Comparison of ENCODE assay signal across 1 cellular context in the genomic region with DNA sequence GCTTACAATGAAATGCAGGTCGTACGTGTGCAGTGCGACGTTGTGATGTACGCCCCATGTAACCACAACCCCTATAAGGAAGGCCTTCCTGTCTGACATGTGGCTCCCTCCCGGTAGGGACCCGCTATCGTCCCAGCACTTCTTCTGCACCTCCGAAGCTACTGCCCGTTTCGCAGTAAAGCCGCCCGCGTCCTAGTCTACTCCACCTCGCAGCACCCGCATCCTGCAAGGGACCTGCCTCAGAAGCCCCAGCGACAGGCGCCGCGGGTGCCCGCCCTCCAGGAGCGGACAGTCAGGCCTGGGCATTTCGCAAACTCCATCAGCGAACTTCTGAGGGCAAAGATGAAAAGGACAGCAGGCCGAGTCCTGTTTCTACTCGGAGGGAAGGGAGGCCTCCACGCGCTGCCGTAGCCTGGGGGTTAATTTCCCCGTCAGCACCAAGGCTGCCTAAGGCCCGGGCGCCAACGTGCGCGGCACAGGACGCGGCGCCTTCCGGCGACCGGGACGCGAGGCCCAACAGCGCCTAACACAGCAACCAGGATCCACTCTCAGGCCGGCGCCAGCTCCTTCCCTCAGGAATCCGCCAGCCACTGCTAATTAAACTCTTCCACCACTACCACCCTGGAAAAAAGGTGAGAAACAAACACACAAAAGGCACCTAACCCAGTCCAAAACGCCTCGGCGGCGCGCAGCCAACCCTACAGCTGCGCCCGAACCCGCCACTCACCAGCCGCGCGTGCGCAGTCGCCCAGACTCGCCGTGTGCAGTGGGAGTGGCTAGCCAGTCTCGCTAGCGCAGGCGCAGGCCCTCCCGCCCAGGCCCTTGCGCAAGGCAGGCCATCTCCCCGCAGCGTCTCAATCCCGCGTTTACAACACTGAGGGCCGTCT.
TF ChIP-seq lines count a peak whose summit lies in the region.

A gene with protein sequence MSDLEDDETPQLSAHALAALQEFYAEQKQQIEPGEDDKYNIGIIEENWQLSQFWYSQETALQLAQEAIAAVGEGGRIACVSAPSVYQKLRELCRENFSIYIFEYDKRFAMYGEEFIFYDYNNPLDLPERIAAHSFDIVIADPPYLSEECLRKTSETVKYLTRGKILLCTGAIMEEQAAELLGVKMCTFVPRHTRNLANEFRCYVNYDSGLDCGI (minus strand): TSS at position 768 of the 887 bp plus-strand sequence. CDS start 16,363 bp downstream, outside the sequence.

TF ChIP-seq in HEK293, 187 proteins besides CTCF, POLR2A, EP300 and RAD21 (continued from another document and continues in another):
- TF ChIP-seq ZBTB20 (tag by site-specific recombination; IDR thresholded peaks at IDR 0.05) (peak; percentile 49; the same call in 1 of the 2 replicates), SP7 (tag by site-specific recombination; IDR thresholded peaks at IDR 0.05) (0 out of 2 replicates have a peak, but pooled peaks have one; percentile 48), ZFP37 (tag by site-specific recombination; IDR thresholded peaks at IDR 0.05) (peak; percentile 86), RBAK (tag by site-specific recombination; IDR thresholded peaks at IDR 0.05) (no peak), GLIS1 (tag by site-specific recombination; IDR thresholded peaks at IDR 0.05) (0 out of 2 replicates have a peak, but pooled peaks have one; percentile 17), ZXDB (tag by site-specific recombination; IDR thresholded peaks at IDR 0.05) (peak; percentile 27; the same call in 1 of the 2 replicates), ZBTB48 (tag by site-specific recombination; IDR thresholded peaks at IDR 0.05) (peak; percentile 87), SETDB1 (IDR thresholded peaks at IDR 0.05; ENCODE audit: insufficient read length, low read length) (peak; percentile 15), GLIS2 (tag by site-specific recombination; IDR thresholded peaks at IDR 0.05) (peak; percentile 12; the same call in 1 of the 2 replicates), ZNF76 (tag by site-specific recombination; IDR thresholded peaks at IDR 0.05; ENCODE audit: borderline replicate concordance, low read depth) (peak; percentile 32; the same call in 1 of the 2 replicates), ZNF274 (IDR thresholded peaks at IDR 0.05; ENCODE audit: low read length) (no peak), ZNF274 (tag by site-specific recombination; IDR thresholded peaks at IDR 0.05; ENCODE audit: borderline replicate concordance) (no peak), KLF16 (tag by site-specific recombination; IDR thresholded peaks at IDR 0.05) (0 out of 2 replicates have a peak, but pooled peaks have one; percentile 24), ZIC2 (tag by site-specific recombination; IDR thresholded peaks at IDR 0.05) (peak; percentile 51), ZNF335 (tag by site-specific recombination; conservative IDR thresholded peaks at IDR 0.05) (peak; percentile 95), SP3 (tag by site-specific recombination; IDR thresholded peaks at IDR 0.05) (peak; percentile 21; the same call in 1 of the 2 replicates), ZNF843 (tag by site-specific recombination; IDR thresholded peaks at IDR 0.05) (peak; percentile 13; the same call in 1 of the 2 replicates), ZNF2 (tag by site-specific recombination; IDR thresholded peaks at IDR 0.05) (peak; percentile 91), KLF8 (tag by site-specific recombination; IDR thresholded peaks at IDR 0.05) (peak; percentile 39; the same call in 1 of the 2 replicates), SP2 (tag by site-specific recombination; IDR thresholded peaks at IDR 0.05) (peak; percentile 31)
- TF ChIP-seq, protein P1, sequence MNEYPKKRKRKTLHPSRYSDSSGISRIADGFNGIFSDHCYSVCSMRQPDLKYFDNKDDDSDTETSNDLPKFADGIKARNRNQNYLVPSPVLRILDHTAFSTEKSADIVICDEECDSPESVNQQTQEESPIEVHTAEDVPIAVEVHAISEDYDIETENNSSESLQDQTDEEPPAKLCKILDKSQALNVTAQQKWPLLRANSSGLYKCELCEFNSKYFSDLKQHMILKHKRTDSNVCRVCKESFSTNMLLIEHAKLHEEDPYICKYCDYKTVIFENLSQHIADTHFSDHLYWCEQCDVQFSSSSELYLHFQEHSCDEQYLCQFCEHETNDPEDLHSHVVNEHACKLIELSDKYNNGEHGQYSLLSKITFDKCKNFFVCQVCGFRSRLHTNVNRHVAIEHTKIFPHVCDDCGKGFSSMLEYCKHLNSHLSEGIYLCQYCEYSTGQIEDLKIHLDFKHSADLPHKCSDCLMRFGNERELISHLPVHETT (tag by site-specific recombination; IDR thresholded peaks at IDR 0.05) = no peak
- TF ChIP-seq, protein P2, sequence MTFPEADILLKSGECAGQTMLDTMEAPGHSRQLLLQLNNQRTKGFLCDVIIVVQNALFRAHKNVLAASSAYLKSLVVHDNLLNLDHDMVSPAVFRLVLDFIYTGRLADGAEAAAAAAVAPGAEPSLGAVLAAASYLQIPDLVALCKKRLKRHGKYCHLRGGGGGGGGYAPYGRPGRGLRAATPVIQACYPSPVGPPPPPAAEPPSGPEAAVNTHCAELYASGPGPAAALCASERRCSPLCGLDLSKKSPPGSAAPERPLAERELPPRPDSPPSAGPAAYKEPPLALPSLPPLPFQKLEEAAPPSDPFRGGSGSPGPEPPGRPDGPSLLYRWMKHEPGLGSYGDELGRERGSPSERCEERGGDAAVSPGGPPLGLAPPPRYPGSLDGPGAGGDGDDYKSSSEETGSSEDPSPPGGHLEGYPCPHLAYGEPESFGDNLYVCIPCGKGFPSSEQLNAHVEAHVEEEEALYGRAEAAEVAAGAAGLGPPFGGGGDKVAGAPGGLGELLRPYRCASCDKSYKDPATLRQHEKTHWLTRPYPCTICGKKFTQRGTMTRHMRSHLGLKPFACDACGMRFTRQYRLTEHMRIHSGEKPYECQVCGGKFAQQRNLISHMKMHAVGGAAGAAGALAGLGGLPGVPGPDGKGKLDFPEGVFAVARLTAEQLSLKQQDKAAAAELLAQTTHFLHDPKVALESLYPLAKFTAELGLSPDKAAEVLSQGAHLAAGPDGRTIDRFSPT (tag by site-specific recombination; IDR thresholded peaks at IDR 0.05) = peak; percentile 35; the same call in 1 of the 2 replicates
- TF ChIP-seq, protein P3, sequence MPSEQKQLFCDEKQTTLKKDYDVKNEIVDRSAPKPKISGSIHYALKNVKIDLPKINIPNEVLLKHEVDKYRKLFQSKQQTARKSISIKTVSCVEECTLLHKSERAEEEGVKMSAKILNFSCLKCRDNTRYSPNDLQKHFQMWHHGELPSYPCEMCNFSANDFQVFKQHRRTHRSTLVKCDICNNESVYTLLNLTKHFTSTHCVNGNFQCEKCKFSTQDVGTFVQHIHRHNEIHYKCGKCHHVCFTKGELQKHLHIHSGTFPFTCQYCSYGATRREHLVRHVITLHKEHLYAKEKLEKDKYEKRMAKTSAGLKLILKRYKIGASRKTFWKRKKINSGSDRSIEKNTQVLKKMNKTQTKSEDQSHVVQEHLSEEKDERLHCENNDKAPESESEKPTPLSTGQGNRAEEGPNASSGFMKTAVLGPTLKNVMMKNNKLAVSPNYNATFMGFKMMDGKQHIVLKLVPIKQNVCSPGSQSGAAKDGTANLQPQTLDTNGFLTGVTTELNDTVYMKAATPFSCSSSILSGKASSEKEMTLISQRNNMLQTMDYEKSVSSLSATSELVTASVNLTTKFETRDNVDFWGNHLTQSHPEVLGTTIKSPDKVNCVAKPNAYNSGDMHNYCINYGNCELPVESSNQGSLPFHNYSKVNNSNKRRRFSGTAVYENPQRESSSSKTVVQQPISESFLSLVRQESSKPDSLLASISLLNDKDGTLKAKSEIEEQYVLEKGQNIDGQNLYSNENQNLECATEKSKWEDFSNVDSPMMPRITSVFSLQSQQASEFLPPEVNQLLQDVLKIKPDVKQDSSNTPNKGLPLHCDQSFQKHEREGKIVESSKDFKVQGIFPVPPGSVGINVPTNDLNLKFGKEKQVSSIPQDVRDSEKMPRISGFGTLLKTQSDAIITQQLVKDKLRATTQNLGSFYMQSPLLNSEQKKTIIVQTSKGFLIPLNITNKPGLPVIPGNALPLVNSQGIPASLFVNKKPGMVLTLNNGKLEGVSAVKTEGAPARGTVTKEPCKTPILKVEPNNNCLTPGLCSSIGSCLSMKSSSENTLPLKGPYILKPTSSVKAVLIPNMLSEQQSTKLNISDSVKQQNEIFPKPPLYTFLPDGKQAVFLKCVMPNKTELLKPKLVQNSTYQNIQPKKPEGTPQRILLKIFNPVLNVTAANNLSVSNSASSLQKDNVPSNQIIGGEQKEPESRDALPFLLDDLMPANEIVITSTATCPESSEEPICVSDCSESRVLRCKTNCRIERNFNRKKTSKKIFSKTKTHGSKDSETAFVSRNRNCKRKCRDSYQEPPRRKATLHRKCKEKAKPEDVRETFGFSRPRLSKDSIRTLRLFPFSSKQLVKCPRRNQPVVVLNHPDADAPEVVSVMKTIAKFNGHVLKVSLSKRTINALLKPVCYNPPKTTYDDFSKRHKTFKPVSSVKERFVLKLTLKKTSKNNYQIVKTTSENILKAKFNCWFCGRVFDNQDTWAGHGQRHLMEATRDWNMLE (tag by site-specific recombination; conservative IDR thresholded peaks at IDR 0.05; ENCODE audit: low read depth) = no peak
- TF ChIP-seq, protein P4, sequence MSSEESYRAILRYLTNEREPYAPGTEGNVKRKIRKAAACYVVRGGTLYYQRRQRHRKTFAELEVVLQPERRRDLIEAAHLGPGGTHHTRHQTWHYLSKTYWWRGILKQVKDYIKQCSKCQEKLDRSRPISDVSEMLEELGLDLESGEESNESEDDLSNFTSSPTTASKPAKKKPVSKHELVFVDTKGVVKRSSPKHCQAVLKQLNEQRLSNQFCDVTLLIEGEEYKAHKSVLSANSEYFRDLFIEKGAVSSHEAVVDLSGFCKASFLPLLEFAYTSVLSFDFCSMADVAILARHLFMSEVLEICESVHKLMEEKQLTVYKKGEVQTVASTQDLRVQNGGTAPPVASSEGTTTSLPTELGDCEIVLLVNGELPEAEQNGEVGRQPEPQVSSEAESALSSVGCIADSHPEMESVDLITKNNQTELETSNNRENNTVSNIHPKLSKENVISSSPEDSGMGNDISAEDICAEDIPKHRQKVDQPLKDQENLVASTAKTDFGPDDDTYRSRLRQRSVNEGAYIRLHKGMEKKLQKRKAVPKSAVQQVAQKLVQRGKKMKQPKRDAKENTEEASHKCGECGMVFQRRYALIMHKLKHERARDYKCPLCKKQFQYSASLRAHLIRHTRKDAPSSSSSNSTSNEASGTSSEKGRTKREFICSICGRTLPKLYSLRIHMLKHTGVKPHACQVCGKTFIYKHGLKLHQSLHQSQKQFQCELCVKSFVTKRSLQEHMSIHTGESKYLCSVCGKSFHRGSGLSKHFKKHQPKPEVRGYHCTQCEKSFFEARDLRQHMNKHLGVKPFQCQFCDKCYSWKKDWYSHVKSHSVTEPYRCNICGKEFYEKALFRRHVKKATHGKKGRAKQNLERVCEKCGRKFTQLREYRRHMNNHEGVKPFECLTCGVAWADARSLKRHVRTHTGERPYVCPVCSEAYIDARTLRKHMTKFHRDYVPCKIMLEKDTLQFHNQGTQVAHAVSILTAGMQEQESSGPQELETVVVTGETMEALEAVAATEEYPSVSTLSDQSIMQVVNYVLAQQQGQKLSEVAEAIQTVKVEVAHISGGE (tag by site-specific recombination; conservative IDR thresholded peaks at IDR 0.05; ENCODE audit: low read depth) = peak; percentile 50
- TF ChIP-seq, protein P5, sequence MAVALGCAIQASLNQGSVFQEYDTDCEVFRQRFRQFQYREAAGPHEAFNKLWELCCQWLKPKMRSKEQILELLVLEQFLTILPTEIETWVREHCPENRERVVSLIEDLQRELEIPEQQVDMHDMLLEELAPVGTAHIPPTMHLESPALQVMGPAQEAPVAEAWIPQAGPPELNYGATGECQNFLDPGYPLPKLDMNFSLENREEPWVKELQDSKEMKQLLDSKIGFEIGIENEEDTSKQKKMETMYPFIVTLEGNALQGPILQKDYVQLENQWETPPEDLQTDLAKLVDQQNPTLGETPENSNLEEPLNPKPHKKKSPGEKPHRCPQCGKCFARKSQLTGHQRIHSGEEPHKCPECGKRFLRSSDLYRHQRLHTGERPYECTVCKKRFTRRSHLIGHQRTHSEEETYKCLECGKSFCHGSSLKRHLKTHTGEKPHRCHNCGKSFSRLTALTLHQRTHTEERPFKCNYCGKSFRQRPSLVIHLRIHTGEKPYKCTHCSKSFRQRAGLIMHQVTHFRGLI (tag by site-specific recombination; IDR thresholded peaks at IDR 0.05) = peak; percentile 88
- TF ChIP-seq, protein P6, sequence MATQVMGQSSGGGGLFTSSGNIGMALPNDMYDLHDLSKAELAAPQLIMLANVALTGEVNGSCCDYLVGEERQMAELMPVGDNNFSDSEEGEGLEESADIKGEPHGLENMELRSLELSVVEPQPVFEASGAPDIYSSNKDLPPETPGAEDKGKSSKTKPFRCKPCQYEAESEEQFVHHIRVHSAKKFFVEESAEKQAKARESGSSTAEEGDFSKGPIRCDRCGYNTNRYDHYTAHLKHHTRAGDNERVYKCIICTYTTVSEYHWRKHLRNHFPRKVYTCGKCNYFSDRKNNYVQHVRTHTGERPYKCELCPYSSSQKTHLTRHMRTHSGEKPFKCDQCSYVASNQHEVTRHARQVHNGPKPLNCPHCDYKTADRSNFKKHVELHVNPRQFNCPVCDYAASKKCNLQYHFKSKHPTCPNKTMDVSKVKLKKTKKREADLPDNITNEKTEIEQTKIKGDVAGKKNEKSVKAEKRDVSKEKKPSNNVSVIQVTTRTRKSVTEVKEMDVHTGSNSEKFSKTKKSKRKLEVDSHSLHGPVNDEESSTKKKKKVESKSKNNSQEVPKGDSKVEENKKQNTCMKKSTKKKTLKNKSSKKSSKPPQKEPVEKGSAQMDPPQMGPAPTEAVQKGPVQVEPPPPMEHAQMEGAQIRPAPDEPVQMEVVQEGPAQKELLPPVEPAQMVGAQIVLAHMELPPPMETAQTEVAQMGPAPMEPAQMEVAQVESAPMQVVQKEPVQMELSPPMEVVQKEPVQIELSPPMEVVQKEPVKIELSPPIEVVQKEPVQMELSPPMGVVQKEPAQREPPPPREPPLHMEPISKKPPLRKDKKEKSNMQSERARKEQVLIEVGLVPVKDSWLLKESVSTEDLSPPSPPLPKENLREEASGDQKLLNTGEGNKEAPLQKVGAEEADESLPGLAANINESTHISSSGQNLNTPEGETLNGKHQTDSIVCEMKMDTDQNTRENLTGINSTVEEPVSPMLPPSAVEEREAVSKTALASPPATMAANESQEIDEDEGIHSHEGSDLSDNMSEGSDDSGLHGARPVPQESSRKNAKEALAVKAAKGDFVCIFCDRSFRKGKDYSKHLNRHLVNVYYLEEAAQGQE (tag by site-specific recombination; IDR thresholded peaks at IDR 0.05) = peak; percentile 41
- TF ChIP-seq, protein P7, sequence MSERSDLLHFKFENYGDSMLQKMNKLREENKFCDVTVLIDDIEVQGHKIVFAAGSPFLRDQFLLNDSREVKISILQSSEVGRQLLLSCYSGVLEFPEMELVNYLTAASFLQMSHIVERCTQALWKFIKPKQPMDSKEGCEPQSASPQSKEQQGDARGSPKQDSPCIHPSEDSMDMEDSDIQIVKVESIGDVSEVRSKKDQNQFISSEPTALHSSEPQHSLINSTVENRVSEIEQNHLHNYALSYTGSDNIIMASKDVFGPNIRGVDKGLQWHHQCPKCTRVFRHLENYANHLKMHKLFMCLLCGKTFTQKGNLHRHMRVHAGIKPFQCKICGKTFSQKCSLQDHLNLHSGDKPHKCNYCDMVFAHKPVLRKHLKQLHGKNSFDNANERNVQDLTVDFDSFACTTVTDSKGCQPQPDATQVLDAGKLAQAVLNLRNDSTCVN (tag by site-specific recombination; optimal IDR thresholded peaks at IDR 0.05) = peak; percentile 94
- TF ChIP-seq, protein P8, sequence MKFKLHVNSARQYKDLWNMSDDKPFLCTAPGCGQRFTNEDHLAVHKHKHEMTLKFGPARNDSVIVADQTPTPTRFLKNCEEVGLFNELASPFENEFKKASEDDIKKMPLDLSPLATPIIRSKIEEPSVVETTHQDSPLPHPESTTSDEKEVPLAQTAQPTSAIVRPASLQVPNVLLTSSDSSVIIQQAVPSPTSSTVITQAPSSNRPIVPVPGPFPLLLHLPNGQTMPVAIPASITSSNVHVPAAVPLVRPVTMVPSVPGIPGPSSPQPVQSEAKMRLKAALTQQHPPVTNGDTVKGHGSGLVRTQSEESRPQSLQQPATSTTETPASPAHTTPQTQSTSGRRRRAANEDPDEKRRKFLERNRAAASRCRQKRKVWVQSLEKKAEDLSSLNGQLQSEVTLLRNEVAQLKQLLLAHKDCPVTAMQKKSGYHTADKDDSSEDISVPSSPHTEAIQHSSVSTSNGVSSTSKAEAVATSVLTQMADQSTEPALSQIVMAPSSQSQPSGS (tag by site-specific recombination; IDR thresholded peaks at IDR 0.05; ENCODE audit: low read depth) = no peak
